ENCODE assay signal across 25 cellular contexts in genomic region chr6:134014588-134015137, GRCh38. TPM values are rescaled to one million over a fixed set of nuclear protein-coding genes. Genes with fewer than 3 reads are reported as not detected.
"Had no signal": no experiment of that assay in that cellular context is flagged by ENCODE, and none has a peak within 500 bp of the region (broad histone marks: within the 10 kb centered on the region; RNA-seq: fewer than 3 reads in every experiment).

No MANE protein-coding gene starts in this region.

- H3K27ac ChIP-seq: brain microvascular endothelial cell, cardiac muscle cell had no signal

- ATAC-seq: activated CD8-positive, alpha-beta memory T cell treated with anti-CD3 and anti-CD28 coated beads, Interleukin-2, amount 10 ng/mL, durations not matched to agents 7 days and 5 days; T-helper 17 cell had no signal

- H3K4me1 Mint-ChIP-seq: activated B cell treated with CpG ODN at 0.5 μM for 24 hours; activated CD8-positive, alpha-beta memory T cell treated with anti-CD3 and anti-CD28 coated beads, Interleukin-2, amount 10 ng/mL, durations not matched to agents 7 days and 5 days; activated naive CD4-positive, alpha-beta T cell treated with anti-CD3 and anti-CD28 coated beads, Interleukin-2, amount 50 U/mL, for 24 hours; T-helper 17 cell had no signal

- FAIRE-seq: astrocyte had no signal

- H3K27ac Mint-ChIP-seq: activated B cell treated with CpG ODN at 0.5 μM for 24 hours; activated CD4-positive, alpha-beta T cell treated with anti-CD3 and anti-CD28 coated beads, Interleukin-2, amount 10 ng/mL, durations not matched to agents 24 days and 14 days; activated CD8-positive, alpha-beta memory T cell treated with anti-CD3 and anti-CD28 coated beads, Interleukin-2, amount 10 ng/mL, durations not matched to agents 7 days and 5 days; activated naive CD4-positive, alpha-beta T cell treated with anti-CD3 and anti-CD28 coated beads, Interleukin-2, amount 50 U/mL, for 24 hours; activated T-cell treated with anti-CD3 and anti-CD28 coated beads, Interleukin-2, amount 50 U/mL, for 24 hours; activated T-helper 1 cell treated with anti-CD3 and anti-CD28 coated beads, Interleukin-12 subunit alpha, Interleukin-12 subunit beta, Interleukin-2, Interleukin-4 antibody, amounts not matched to agents 30 ng/mL and 10 ng/mL and 1 ng/mL, durations not matched to agents 14 hours and 24 hours and 36 hours; T-helper 17 cell had no signal

- H3K27me3 ChIP-seq: brain microvascular endothelial cell, cardiac muscle cell had no signal

- H3K9me3 Mint-ChIP-seq: activated B cell treated with CpG ODN at 0.5 μM for 24 hours; activated CD4-positive, alpha-beta T cell treated with anti-CD3 and anti-CD28 coated beads, Interleukin-2, amount 10 ng/mL, durations not matched to agents 24 days and 14 days; activated naive CD4-positive, alpha-beta T cell treated with anti-CD3 and anti-CD28 coated beads, Interleukin-2, amount 50 U/mL, for 24 hours; activated T-cell treated with anti-CD3 and anti-CD28 coated beads, Interleukin-2, amount 50 U/mL, for 24 hours; activated T-helper 1 cell treated with anti-CD3 and anti-CD28 coated beads, Interleukin-12 subunit alpha, Interleukin-12 subunit beta, Interleukin-2, Interleukin-4 antibody, amounts not matched to agents 30 ng/mL and 10 ng/mL and 1 ng/mL, durations not matched to agents 14 hours and 24 hours and 36 hours had no signal

- H3K36me3 ChIP-seq: brain microvascular endothelial cell, cardiac muscle cell had no signal

- DNase-seq: activated B cell treated with CpG ODN at 0.5 μM for 24 hours; activated CD4-positive, alpha-beta T cell treated with anti-CD3 and anti-CD28 coated beads for 1 hour; activated CD4-positive, alpha-beta T cell treated with anti-CD3 and anti-CD28 coated beads, Interleukin-2, amount 10 ng/mL, durations not matched to agents 24 days and 14 days; activated CD4-positive, alpha-beta T cell treated with anti-CD3 and anti-CD28 coated beads, Interleukin-2, amount 50 U/mL, for 48 hours; activated CD8-positive, alpha-beta memory T cell treated with anti-CD3 and anti-CD28 coated beads, Interleukin-2, amount 10 ng/mL, durations not matched to agents 7 days and 5 days; activated effector memory CD4-positive, alpha-beta T cell treated with Interleukin-2 at 50 U/mL for 16 hours; activated naive CD4-positive, alpha-beta T cell; activated T-cell treated with anti-CD3 and anti-CD28 coated beads, Interleukin-2, amount 50 U/mL, for 24 hours; amniotic stem cell; brain microvascular endothelial cell; NCI-H1092; NCI-H1417; NCI-H1930; NCI-H345; NCI-H510A; NCI-H526 treated with DMSO at 0.1 percent for 48 hours; NCI-H82; SIG-M5; T-helper 17 cell; T-helper 9 cell had no signal

- H3K4me3 ChIP-seq: cardiac muscle cell had no signal

- H3K36me3 Mint-ChIP-seq: activated CD8-positive, alpha-beta memory T cell treated with anti-CD3 and anti-CD28 coated beads, Interleukin-2, amount 10 ng/mL, durations not matched to agents 7 days and 5 days; activated naive CD4-positive, alpha-beta T cell treated with anti-CD3 and anti-CD28 coated beads, Interleukin-2, amount 50 U/mL, for 24 hours had no signal

- H3K4me3 Mint-ChIP-seq: activated B cell treated with CpG ODN at 0.5 μM for 24 hours; activated CD4-positive, alpha-beta T cell treated with anti-CD3 and anti-CD28 coated beads, Interleukin-2, amount 10 ng/mL, durations not matched to agents 24 days and 14 days; activated CD8-positive, alpha-beta memory T cell treated with anti-CD3 and anti-CD28 coated beads, Interleukin-2, amount 10 ng/mL, durations not matched to agents 7 days and 5 days; activated naive CD4-positive, alpha-beta T cell treated with anti-CD3 and anti-CD28 coated beads, Interleukin-2, amount 50 U/mL, for 24 hours; activated T-cell treated with anti-CD3 and anti-CD28 coated beads, Interleukin-2, amount 50 U/mL, for 24 hours; activated T-helper 1 cell treated with anti-CD3 and anti-CD28 coated beads, Interleukin-12 subunit alpha, Interleukin-12 subunit beta, Interleukin-2, Interleukin-4 antibody, amounts not matched to agents 30 ng/mL and 10 ng/mL and 1 ng/mL, durations not matched to agents 14 hours and 24 hours and 36 hours; T-helper 17 cell had no signal

RNA-seq across cellular contexts. Expression of gene SLC2A12, which starts 37.8 kb away (rescaled TPM):
- total RNA-seq: activated B cell treated with CpG ODN at 0.5 μM for 24 hours; activated CD4-positive, alpha-beta T cell treated with anti-CD3 and anti-CD28 coated beads, Interleukin-2, amount 10 ng/mL, durations not matched to agents 24 days and 14 days; activated T-helper 1 cell treated with anti-CD3 and anti-CD28 coated beads, Interleukin-12 subunit alpha, Interleukin-12 subunit beta, Interleukin-2, Interleukin-4 antibody, amounts not matched to agents 30 ng/mL and 10 ng/mL and 1 ng/mL, durations not matched to agents 14 hours and 24 hours and 36 hours; MCF 10A; T-helper 17 cell had no signal
